Comparison of ENCODE assay signal across 8 cellular contexts in the genomic region with DNA sequence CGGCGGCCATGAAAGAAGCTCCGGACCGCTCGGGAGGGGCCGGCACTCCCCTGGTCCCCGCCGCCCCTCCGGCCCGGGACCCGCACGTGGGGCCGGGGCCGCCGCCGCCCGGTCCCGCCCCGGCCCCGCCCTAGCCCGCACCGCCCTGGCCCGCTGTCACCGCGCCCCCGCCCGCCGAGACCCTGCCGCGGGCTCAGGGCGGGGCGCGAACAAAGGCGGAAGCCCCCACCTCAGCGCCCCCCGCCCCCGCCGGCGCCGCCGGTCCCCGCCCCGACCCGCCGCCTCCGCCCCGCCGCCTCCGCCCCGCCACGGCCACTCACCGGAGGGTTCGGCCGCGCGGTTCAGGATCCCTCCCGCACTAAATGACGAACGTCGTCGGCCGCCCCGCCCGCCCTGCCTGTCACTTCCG. TPM values are rescaled to one million over a fixed set of nuclear protein-coding genes. Genes with fewer than 3 reads are reported as not detected.
DNase-seq lines count a peak whose midpoint lies in the region; ATAC-seq, FAIRE-seq and TF ChIP-seq lines count a peak whose summit lies in the region.

A gene (minus strand): TSS at position 360 of the 409 bp plus-strand sequence. CDS start 1,407 bp downstream, outside the sequence.

- DNase-seq in T-helper 17 cell (no peak), frontal cortex (ENCODE audit: low spot score in 2 of 2) (no peak), ovary (no peak), NCI-H2107 treated with DMSO at 0.1 percent for 48 hours (lab: John Stamatoyannopoulos, UW; ENCODE audit: unreplicated experiment) (no peak), NCI-H146 treated with DMSO at 0.1 percent for 48 hours (lab: John Stamatoyannopoulos, UW; ENCODE audit: unreplicated experiment) (no peak)

- WGBS in ovary, 3 donors, result 0 to 1% methylated on average over 6 to 65 of the region's 65 CpGs; no CpG with 5 or more reads in 1 of the 3 donors

- FAIRE-seq in frontal cortex (lab: Jason Lieb, UNC), result no peak

- peaks cover 12% of the 10 kb centered on the region for H3K4me1 ChIP-seq in ovary (ENCODE audit: insufficient read depth)

- intact Hi-C loops in ovary (cut with DNase I), result no loop called here

- H3K9me3 ChIP-seq in T-helper 17 cell (ENCODE audit: control insufficient read depth, low read length, poor library complexity, severe bottlenecking), result no peaks in the 10 kb centered on the region
- H3K9me3 ChIP-seq in ovary, result no peaks in the 10 kb centered on the region

- no peaks in the 10 kb centered on the region for H3K36me3 ChIP-seq in ovary

- H3K27ac ChIP-seq in ovary, result peak within 1 kb of the TSS; percentile 87 to 95

- H3K27me3 Mint-ChIP-seq in T-helper 17 cell, result no peaks in the 10 kb centered on the region

- peak within 1 kb of the TSS; percentile 90 for H3K4me3 Mint-ChIP-seq in T-helper 17 cell

- TF ChIP-seq CTCF in ovary (IDR thresholded peaks at IDR 0.05), result no peak

- H3K27ac Mint-ChIP-seq in T-helper 17 cell, result peak within 1 kb of the TSS; percentile 97

- no peak for TF ChIP-seq POLR2A in ovary (IDR thresholded peaks at IDR 0.05)

- H3K36me3 Mint-ChIP-seq in T-helper 17 cell (ENCODE audit: low read depth), result peaks cover 2% of the 10 kb centered on the region

- peaks cover 25% of the 10 kb centered on the region for H3K4me1 Mint-ChIP-seq in T-helper 17 cell

- no peak for TF ChIP-seq EP300 in ovary (IDR thresholded peaks at IDR 0.05)

- ATAC-seq in GM18502 (IDR thresholded peaks at IDR 0.05; ENCODE audit: poor library complexity, unreplicated experiment), result peak; percentile 26
- peak; percentile 20 for ATAC-seq in HG02763 (IDR thresholded peaks at IDR 0.05; ENCODE audit: unreplicated experiment)
- peak; percentile 74 for ATAC-seq in T-helper 17 cell
- no peak for ATAC-seq in HG03565 (IDR thresholded peaks at IDR 0.05; ENCODE audit: unreplicated experiment)

- peak within 1 kb of the TSS; percentile 90 for H3K4me3 ChIP-seq in ovary

- no peaks in the 10 kb centered on the region for H3K27me3 ChIP-seq in ovary

RNA-seq across cellular contexts. Expression of the gene that starts here (rescaled TPM):
- 100 to 1,000 TPM; 564 to 643 TPM for total RNA-seq in T-helper 17 cell
- 22.4 TPM for total RNA-seq in frontal cortex
- total RNA-seq in ovary, result 100 to 1,000 TPM in 6 of 7 donors, 10 to 100 TPM in 1; 52.0 to 455 (median 318) TPM
- polyA plus RNA-seq in ovary, result 100 to 1,000 TPM in 1 of 2 donors, 10 to 100 TPM in 1; 65.8 to 158 TPM
